Comparison of ENCODE assay signal across 9 cellular contexts in genomic region chr6:39892490-39893129, GRCh38. TPM values are rescaled to one million over a fixed set of nuclear protein-coding genes. Genes with fewer than 3 reads are reported as not detected.
A peak's percentile ranks its signal among the peaks of the same experiment; 100 is the strongest.
DNase-seq lines count a peak whose midpoint lies in the region; ATAC-seq and TF ChIP-seq lines count a peak whose summit lies in the region.
"Had no signal": no experiment of that assay in that cellular context is flagged by ENCODE, and none has a peak within 500 bp of the region (broad histone marks: within the 10 kb centered on the region; RNA-seq: fewer than 3 reads in every experiment).

No MANE protein-coding gene starts in this region.

- no peak overlapping the region for H2AFZ ChIP-seq in PC-9

- TF ChIP-seq RAD21 in liver (IDR thresholded peaks at IDR 0.05): peak; percentile 88 to 94

- H3K4me2 ChIP-seq in PC-9: no peak overlapping the region

- DNase-seq in CD1c-positive myeloid dendritic cell (ENCODE audit: extremely low spot score) (peak; percentile 28), PC-9 (peak in 1 of 2 experiments; percentile 3), dermis blood vessel endothelial cell (peak; percentile 82)
- DNase-seq: naive B cell had no signal

- TF ChIP-seq CTCF in PC-9 (conservative IDR thresholded peaks at IDR 0.05) (peak; percentile 57), liver (IDR thresholded peaks at IDR 0.05; ENCODE audit: low read depth, low read length, missing input control) (peak; percentile 67)

- intact Hi-C loops in PC-9 (cut with micrococcal nuclease; ENCODE audit: unreplicated experiment): no loop called here

- H3K79me2 ChIP-seq in PC-9 (ENCODE audit: low read depth): no peaks in the 10 kb centered on the region

- no peak overlapping the region for H3K27ac ChIP-seq in PC-9
- H3K27ac ChIP-seq in liver (ENCODE audit: low read depth in 1 of 2, low read length in 2 of 2): no peak overlapping the region
- peak overlapping the region; percentile 62 for H3K27ac ChIP-seq in temporal lobe (ENCODE audit: low read depth, low read length)

- H3K9me3 ChIP-seq in PC-9 (ENCODE audit: insufficient read depth, low read depth): no peaks in the 10 kb centered on the region
- no peaks in the 10 kb centered on the region for H3K9me3 ChIP-seq in liver (ENCODE audit: control insufficient read depth in 4 of 4, low read length in 3 of 4)

- no peaks in the 10 kb centered on the region for H4K20me1 ChIP-seq in PC-9 (ENCODE audit: insufficient read depth)

- ATAC-seq in GM21423 (IDR thresholded peaks at IDR 0.05; ENCODE audit: unreplicated experiment): peak; percentile 52
- ATAC-seq in GM19328 (IDR thresholded peaks at IDR 0.05; ENCODE audit: unreplicated experiment): no peak
- no peak for ATAC-seq in HG03045 (IDR thresholded peaks at IDR 0.05; ENCODE audit: unreplicated experiment)

- H3K27me3 ChIP-seq in PC-9 (ENCODE audit: insufficient read depth, low read depth) (peaks cover 30% of the 10 kb centered on the region), liver (ENCODE audit: control insufficient read depth in 4 of 4, insufficient read depth in 4 of 4, low read length in 3 of 4) (no peaks in the 10 kb centered on the region)

- H3K4me3 ChIP-seq in PC-9 (no peak overlapping the region), liver (ENCODE audit: low read depth in 1 of 3, low read length in 3 of 3) (no peak overlapping the region)

- POLR2A ChIA-PET in PC-9 (lab: Charles Lee; ENCODE audit: unreplicated experiment): no interaction called here

- H3K9me2 ChIP-seq in PC-9 (ENCODE audit: insufficient read depth): no peaks in the 10 kb centered on the region

- WGBS in liver: 71% methylated on average over 2 of the region's 2 CpGs

- CTCF ChIA-PET in PC-9 (lab: Charles Lee): no interaction called here

- H3K36me3 ChIP-seq in PC-9 (ENCODE audit: low read depth) (no peaks in the 10 kb centered on the region), liver (ENCODE audit: control insufficient read depth in 4 of 4, insufficient read depth in 3 of 4, low read depth in 1 of 4, low read length in 3 of 4) (no peaks in the 10 kb centered on the region)

- H3F3A ChIP-seq in PC-9 (ENCODE audit: insufficient read depth, low read depth): no peaks in the 10 kb centered on the region

- H3K4me1 ChIP-seq in PC-9 (replicated peaks; ENCODE audit: insufficient read depth) (no peaks in the 10 kb centered on the region), liver (ENCODE audit: control insufficient read depth in 4 of 4, insufficient read depth in 4 of 4, low read length in 3 of 4) (no peaks in the 10 kb centered on the region)

- H3K9ac ChIP-seq in liver (ENCODE audit: low read depth in 1 of 2, low read length in 2 of 2): no peak overlapping the region

- no TSS peak for BruUV-seq in PC-9 (replicated peaks; lab: Mats Ljungman, UMichigan)

TF ChIP-seq in liver, 16 proteins besides CTCF, POLR2A, EP300 and RAD21:
- TF ChIP-seq FOXA1 (IDR thresholded peaks at IDR 0.05): no peak
- TF ChIP-seq EGR1 (IDR thresholded peaks at IDR 0.05; ENCODE audit: low read depth in 2 of 2): no peak
- no peak for TF ChIP-seq YY1 (IDR thresholded peaks at IDR 0.05)
- no peak for TF ChIP-seq MAX (IDR thresholded peaks at IDR 0.05)
- no peak for TF ChIP-seq ATF3 (IDR thresholded peaks at IDR 0.05)
- peak in 1 of 2 donors; percentile 28 for TF ChIP-seq HNF4A (conservative IDR thresholded peaks at IDR 0.05)
- no peak for TF ChIP-seq ZBTB33 (IDR thresholded peaks at IDR 0.05)
- TF ChIP-seq FOXA2 (IDR thresholded peaks at IDR 0.05): no peak
TF ChIP-seq in liver: peak in this region for 1.

RNA-seq across cellular contexts. Expression of gene MOCS1, which starts 41.7 kb away (rescaled TPM):
- total RNA-seq in PC-9 (2021) (not detected in 2 replicates), dermis blood vessel endothelial cell (12.8 and 19.7 TPM in 2 replicates), liver (10 to 100 TPM in 1 of 2 donors, 1 to 10 TPM in 1; 6.7 to 36.2 TPM), temporal lobe (5.7 TPM)
- polyA plus RNA-seq in liver: 10 to 100 TPM; 29.2 to 29.3 TPM
